ENCODE assay signal across 1 cellular context in genomic region chr7:157397751-157398691, GRCh38.
A peak's percentile ranks its signal among the peaks of the same experiment; 100 is the strongest.
TF ChIP-seq lines count a peak whose summit lies in the region.

No MANE protein-coding gene starts in this region.

TF ChIP-seq in K562, 482 proteins besides CTCF, POLR2A, EP300 and RAD21 (continued from another document and continues in another):
- TF ChIP-seq RREB1 (CRISPR knock-in tag; IDR thresholded peaks at IDR 0.05) (no peak), ZNF398 (CRISPR knock-in tag; IDR thresholded peaks at IDR 0.05) (no peak), ZBTB17 (CRISPR knock-in tag; IDR thresholded peaks at IDR 0.05) (peak; percentile 89), NCOA4 (IDR thresholded peaks at IDR 0.05; ENCODE audit: partially characterized antibody) (no peak), ZNF766 (CRISPR knock-in tag; conservative IDR thresholded peaks at IDR 0.05) (peak; percentile 87), SMC3 (conservative IDR thresholded peaks at IDR 0.05; ENCODE audit: insufficient read depth, low read depth, low read length) (peak; percentile 49; the same call in 1 of the 2 replicates), TARDBP (IDR thresholded peaks at IDR 0.05) (peak; percentile 53; the same call in 1 of the 2 replicates), ZNF76 (CRISPR knock-in tag; IDR thresholded peaks at IDR 0.05; ENCODE audit: borderline replicate concordance) (no peak), GTF2A2 (tag; IDR thresholded peaks at IDR 0.05) (no peak), ESRRA (IDR thresholded peaks at IDR 0.05; ENCODE audit: borderline replicate concordance, low read depth) (0 out of 2 replicates have a peak, but pooled peaks have one; percentile 17), CBX1 (IDR thresholded peaks at IDR 0.05; ENCODE audit: low read depth) (peak; percentile 72; the same call in 1 of the 2 replicates), SREBF2 (CRISPR knock-in tag; IDR thresholded peaks at IDR 0.05) (peak; percentile 73; the same call in 1 of the 2 replicates), PREB (CRISPR knock-in tag; IDR thresholded peaks at IDR 0.05) (0 out of 2 replicates have a peak, but pooled peaks have one; percentile 40), PCBP2 (IDR thresholded peaks at IDR 0.05; ENCODE audit: low read depth, low read length, poor library complexity, severe bottlenecking) (no peak), CXXC5 (CRISPR knock-in tag; IDR thresholded peaks at IDR 0.05) (peak; percentile 97), RUNX1 (IDR thresholded peaks at IDR 0.05; ENCODE audit: low read depth) (0 out of 2 replicates have a peak, but pooled peaks have one; percentile 46), ZNF764 (CRISPR knock-in tag; IDR thresholded peaks at IDR 0.05; ENCODE audit: low read depth) (no peak), HNRNPL (IDR thresholded peaks at IDR 0.05; ENCODE audit: low read depth, low read length) (no peak), ZNF551 (CRISPR knock-in tag; IDR thresholded peaks at IDR 0.05) (no peak), ZNF696 (CRISPR knock-in tag; conservative IDR thresholded peaks at IDR 0.05) (no peak), POLR2B (IDR thresholded peaks at IDR 0.05; ENCODE audit: low read depth, partially characterized antibody) (no peak), ATF7 (IDR thresholded peaks at IDR 0.05) (peak; percentile 61; the same call in 1 of the 2 replicates), MTA1 (IDR thresholded peaks at IDR 0.05; ENCODE audit: borderline replicate concordance) (peak; percentile 25; the same call in 1 of the 2 replicates), CTBP1 (IDR thresholded peaks at IDR 0.05; ENCODE audit: borderline replicate concordance) (peak; percentile 82), SIX5 (IDR thresholded peaks at IDR 0.05; ENCODE audit: borderline replicate concordance in 1 of 2, insufficient read depth in 1 of 2, low read depth in 1 of 2, low read length in 2 of 2) (no peak), BHLHE40 (IDR thresholded peaks at IDR 0.05; ENCODE audit: low read length) (peak; percentile 83), RBM14 (IDR thresholded peaks at IDR 0.05; ENCODE audit: borderline replicate concordance, insufficient read depth, low read depth, low read length) (no peak), NR2C1 (IDR thresholded peaks at IDR 0.05) (no peak; the same call in 1 of the 2 replicates), NR2C1 (tag; IDR thresholded peaks at IDR 0.05) (peak; percentile 40; the same call in 1 of the 2 replicates), CCNT2 (IDR thresholded peaks at IDR 0.05; ENCODE audit: borderline replicate concordance, extremely low read depth, insufficient read length, low read depth, low read length) (peak; percentile 85), ZNF277 (CRISPR knock-in tag; IDR thresholded peaks at IDR 0.05; ENCODE audit: borderline replicate concordance) (no peak), KDM4B (IDR thresholded peaks at IDR 0.05; ENCODE audit: borderline replicate concordance in 2 of 2, low read depth in 1 of 2) (no peak), NFIC (IDR thresholded peaks at IDR 0.05) (peak; percentile 83), ZNF280A (IDR thresholded peaks at IDR 0.05; ENCODE audit: low read depth, partially characterized antibody) (no peak), ZBED1 (IDR thresholded peaks at IDR 0.05) (no peak), CCAR2 (IDR thresholded peaks at IDR 0.05; ENCODE audit: low read depth, low read length) (no peak; the same call in 1 of the 2 replicates), SMAD2 (IDR thresholded peaks at IDR 0.05; ENCODE audit: low read depth, low read length) (no peak), ZNF384 (IDR thresholded peaks at IDR 0.05; ENCODE audit: low read depth, low read length) (peak; percentile 24; the same call in 1 of the 2 replicates), SMARCA5 (IDR thresholded peaks at IDR 0.05) (peak; percentile 73; the same call in 1 of the 2 replicates), RBM15 (IDR thresholded peaks at IDR 0.05; ENCODE audit: insufficient read depth, low read length) (no peak), NCOA1 (IDR thresholded peaks at IDR 0.05; ENCODE audit: low read depth) (0 out of 2 replicates have a peak, but pooled peaks have one; percentile 33), ETV6 (IDR thresholded peaks at IDR 0.05; ENCODE audit: borderline replicate concordance in 1 of 2, low read depth in 2 of 2, low read length in 1 of 2) (0 out of 4 replicates have a peak, but pooled peaks of 1 of the 2 experiments have one; percentile 30), ETV6 (CRISPR knock-in tag; IDR thresholded peaks at IDR 0.05; ENCODE audit: borderline replicate concordance) (no peak), CBX3 (IDR thresholded peaks at IDR 0.05; ENCODE audit: borderline replicate concordance in 1 of 2, low read length in 2 of 2) (peak in 1 of 2 experiments; percentile 56; a peak in 2 of 3 replicates), SNRNP70 (optimal IDR thresholded peaks at IDR 0.05; ENCODE audit: low read depth, low read length) (no peak), E2F3 (CRISPR knock-in tag; IDR thresholded peaks at IDR 0.05) (peak; percentile 52; the same call in 1 of the 2 replicates), MAZ (CRISPR knock-in tag; conservative IDR thresholded peaks at IDR 0.05 in 1 of 2, IDR thresholded peaks at IDR 0.05 in 1 of 2) (peak; percentile 63 to 64), HNRNPK (IDR thresholded peaks at IDR 0.05; ENCODE audit: low read depth, low read length, poor library complexity, severe bottlenecking) (no peak), COPS2 (conservative IDR thresholded peaks at IDR 0.05) (no peak)
